16 cellular contexts compared by ENCODE assay signal in genomic region chr6:4892785-4893485, GRCh38.
DNase-seq lines count a peak whose midpoint lies in the region; ATAC-seq and TF ChIP-seq lines count a peak whose summit lies in the region.
"Had no signal": no experiment of that assay in that cellular context is flagged by ENCODE, and none has a peak within 500 bp of the region (broad histone marks: within the 10 kb centered on the region; RNA-seq: fewer than 3 reads in every experiment).

No MANE protein-coding gene starts in this region.

- peaks cover 11% of the 10 kb centered on the region for H3K4me1 Mint-ChIP-seq in endothelial cell (ENCODE audit: unreplicated experiment)
- peaks cover 14% of the 10 kb centered on the region for H3K4me1 Mint-ChIP-seq in activated T-cell treated with anti-CD3 and anti-CD28 coated beads, Interleukin-2, amount 50 U/mL, for 24 hours (ENCODE audit: low read depth)

- ATAC-seq in Right ventricle myocardium inferior (no peak), left ventricle myocardium superior (no peak)

- peak overlapping the region; percentile 25 for H3K27ac Mint-ChIP-seq in endothelial cell (ENCODE audit: unreplicated experiment)
- H3K27ac Mint-ChIP-seq in activated T-cell treated with anti-CD3 and anti-CD28 coated beads, Interleukin-2, amount 50 U/mL, for 24 hours, result no peak overlapping the region

- intact Hi-C loops in Right ventricle myocardium inferior (cut with DNase I) (no loop called here), left ventricle myocardium superior (cut with micrococcal nuclease) (no loop called here)

- H3K27me3 Mint-ChIP-seq in endothelial cell (ENCODE audit: unreplicated experiment), result peaks cover 2% of the 10 kb centered on the region
- no peaks in the 10 kb centered on the region for H3K27me3 Mint-ChIP-seq in activated T-cell treated with anti-CD3 and anti-CD28 coated beads, Interleukin-2, amount 50 U/mL, for 24 hours

- peaks cover 38% of the 10 kb centered on the region for H3K36me3 Mint-ChIP-seq in endothelial cell (ENCODE audit: low read depth, unreplicated experiment)
- H3K36me3 Mint-ChIP-seq in activated T-cell treated with anti-CD3 and anti-CD28 coated beads, Interleukin-2, amount 50 U/mL, for 24 hours (ENCODE audit: low read depth), result peaks cover 65% of the 10 kb centered on the region

- TF ChIP-seq CTCF in endothelial cell (IDR thresholded peaks at IDR 0.05; ENCODE audit: unreplicated experiment), result no peak

- no peaks in the 10 kb centered on the region for H3K9me3 Mint-ChIP-seq in endothelial cell (ENCODE audit: unreplicated experiment)
- H3K9me3 Mint-ChIP-seq in activated T-cell treated with anti-CD3 and anti-CD28 coated beads, Interleukin-2, amount 50 U/mL, for 24 hours, result peaks cover 2% of the 10 kb centered on the region

- peak; percentile 67 for DNase-seq in Right ventricle myocardium inferior (ENCODE audit: missing footprints)
- DNase-seq in left ventricle myocardium superior, result no peak
- DNase-seq in NCI-H524 (lab: John Stamatoyannopoulos, UW), result peak; percentile 13 to 61
- DNase-seq in endothelial cell (ENCODE audit: low spot score), result no peak
- no peak for DNase-seq in activated T-cell treated with anti-CD3 and anti-CD28 coated beads, Interleukin-2, amount 50 U/mL, for 24 hours
- DNase-seq in NCI-H345 (lab: John Stamatoyannopoulos, UW), result no peak
- no peak for DNase-seq in activated CD8-positive, alpha-beta memory T cell treated with anti-CD3 and anti-CD28 coated beads, Interleukin-2, amount 50 U/mL, for 4 hours
- DNase-seq: DMS79 treated with DMSO at 0.1 percent for 48 hours, KG1, NCI-H1092 treated with DMSO at 0.1 percent for 48 hours, NCI-H1436 treated with DMSO at 0.1 percent for 48 hours, NCI-H1930, NCI-H226, NCI-H526, Peyer's patch, SJCRH30 had no signal

- H3K4me3 Mint-ChIP-seq in endothelial cell (ENCODE audit: unreplicated experiment), result no peak overlapping the region
- H3K4me3 Mint-ChIP-seq in activated T-cell treated with anti-CD3 and anti-CD28 coated beads, Interleukin-2, amount 50 U/mL, for 24 hours, result no peak overlapping the region

Comparison
In these comparisons a context has a peak if more than half of its experiments do, and no peak if none do; other contexts are left out.
1. DNase-seq: peak in Right ventricle myocardium inferior (single experiment) and NCI-H524 (2 of 2); none in left ventricle myocardium superior (single experiment), endothelial cell (single experiment), activated T-cell treated with anti-CD3 and anti-CD28 coated beads, Interleukin-2, amount 50 U/mL, for 24 hours (single experiment), NCI-H345 (single experiment) and activated CD8-positive, alpha-beta memory T cell treated with anti-CD3 and anti-CD28 coated beads, Interleukin-2, amount 50 U/mL, for 4 hours (single experiment).